8 cellular contexts compared by ENCODE assay signal in genomic region chr4:72568959-72569718, GRCh38. TPM values are rescaled to one million over a fixed set of nuclear protein-coding genes. Genes with fewer than 3 reads are reported as not detected.
DNase-seq lines count a peak whose midpoint lies in the region; ATAC-seq and TF ChIP-seq lines count a peak whose summit lies in the region.

ADAMTS3 (minus strand) TSS chr4:72569221; CDS start chr4:72568762, 459 bp downstream.

- peaks cover 6% of the 10 kb centered on the region for H3K4me1 ChIP-seq in foreskin keratinocyte

- peaks cover 23% of the 10 kb centered on the region for H3K4me1 Mint-ChIP-seq in activated T-cell treated with anti-CD3 and anti-CD28 coated beads, Interleukin-2, amount 50 U/mL, for 72 hours (ENCODE audit: low read depth)
- peaks cover 24% of the 10 kb centered on the region for H3K4me1 Mint-ChIP-seq in nephron

- peak; percentile 26 for TF ChIP-seq CTCF in foreskin keratinocyte (conservative IDR thresholded peaks at IDR 0.05)
- TF ChIP-seq CTCF in nephron (IDR thresholded peaks at IDR 0.05; ENCODE audit: unreplicated experiment in 3 of 3) = no peak

- peak; percentile 49 to 52 for ATAC-seq in activated T-cell treated with anti-CD3 and anti-CD28 coated beads, Interleukin-2, amount 50 U/mL, for 72 hours (replicated peaks in 1 of 2)
- ATAC-seq in foreskin keratinocyte (peak; percentile 53), HG03196 (IDR thresholded peaks at IDR 0.05; ENCODE audit: unreplicated experiment) (no peak), GM21423 (IDR thresholded peaks at IDR 0.05; ENCODE audit: unreplicated experiment) (no peak)

- H3K36me3 Mint-ChIP-seq in activated T-cell treated with anti-CD3 and anti-CD28 coated beads, Interleukin-2, amount 50 U/mL, for 72 hours (ENCODE audit: insufficient read depth in 2 of 2) = peaks cover 0 to 3% of the 10 kb centered on the region in 2 donors
- H3K36me3 Mint-ChIP-seq in nephron (ENCODE audit: low read depth) = no peaks in the 10 kb centered on the region

- peaks cover 49% of the 10 kb centered on the region for H3K27me3 Mint-ChIP-seq in activated T-cell treated with anti-CD3 and anti-CD28 coated beads, Interleukin-2, amount 50 U/mL, for 72 hours (ENCODE audit: low read depth)
- no peaks in the 10 kb centered on the region for H3K27me3 Mint-ChIP-seq in nephron (ENCODE audit: low read depth)

- H3K27ac Mint-ChIP-seq in activated T-cell treated with anti-CD3 and anti-CD28 coated beads, Interleukin-2, amount 50 U/mL, for 72 hours = no peak within 1 kb of the TSS
- peak within 1 kb of the TSS; percentile 84 to 98 (median 95) for H3K27ac Mint-ChIP-seq in nephron

- H3K27ac ChIP-seq in foreskin keratinocyte = peak within 1 kb of the TSS; percentile 15

- DNase-seq in activated gamma-delta T cell (lab: John Stamatoyannopoulos, UW) (peak; percentile 6), activated gamma-delta T cell treated with Interleukin-2 at 50 U/mL for 16 hours (no peak), NCI-H1105 treated with DMSO at 0.1 percent for 48 hours (lab: John Stamatoyannopoulos, UW) (peak; percentile 27), foreskin keratinocyte (peak in 1 of 2 donors; percentile 36)
- peak; percentile 3 to 12 for DNase-seq in activated T-cell treated with anti-CD3 and anti-CD28 coated beads, Interleukin-2, amount 50 U/mL, for 72 hours

- H3K9me3 Mint-ChIP-seq in activated T-cell treated with anti-CD3 and anti-CD28 coated beads, Interleukin-2, amount 50 U/mL, for 72 hours = no peaks in the 10 kb centered on the region
- no peaks in the 10 kb centered on the region for H3K9me3 Mint-ChIP-seq in nephron

- peak within 1 kb of the TSS; percentile 86 to 90 for H3K4me3 Mint-ChIP-seq in activated T-cell treated with anti-CD3 and anti-CD28 coated beads, Interleukin-2, amount 50 U/mL, for 72 hours
- H3K4me3 Mint-ChIP-seq in nephron = peak within 1 kb of the TSS; percentile 88 to 97 (median 93)

- H3K27me3 ChIP-seq in foreskin keratinocyte = no peaks in the 10 kb centered on the region

RNA-seq across cellular contexts. Expression of gene ADAMTS3, which starts in this region (rescaled TPM):
- not detected for total RNA-seq in activated T-cell treated with anti-CD3 and anti-CD28 coated beads, Interleukin-2, amount 50 U/mL, for 72 hours
- total RNA-seq in foreskin keratinocyte = 0.27 and 0.49 TPM in 2 replicates
- 0.04 and 0.09 TPM in 2 replicates for polyA plus RNA-seq in foreskin keratinocyte

Comparison
In these comparisons a context has a peak if more than half of its experiments do, and no peak if none do; other contexts are left out.
1. Peak in DNase-seq and ATAC-seq in activated T-cell treated with anti-CD3 and anti-CD28 coated beads, Interleukin-2, amount 50 U/mL, for 72 hours; RNA of the gene not detected or under 1 TPM.
2. Peak in ATAC-seq and H3K27ac ChIP-seq in foreskin keratinocyte; RNA of the gene not detected or under 1 TPM.